Comparison of ENCODE assay signal across 20 cellular contexts in genomic region chr3:114110439-114110838, GRCh38.
"Had no signal": no experiment of that assay in that cellular context is flagged by ENCODE, and none has a peak within 500 bp of the region (broad histone marks: within the 10 kb centered on the region; RNA-seq: fewer than 3 reads in every experiment).

No MANE protein-coding gene starts in this region.

- H3K4me1 ChIP-seq: right lobe of liver had no signal

- H3K27ac ChIP-seq: cardiac muscle cell, ovary, right lobe of liver, stomach had no signal

- H3K27me3 ChIP-seq: cardiac muscle cell, left lung, ovary, right lobe of liver, stomach had no signal

- H3K27ac Mint-ChIP-seq: activated B cell treated with CpG ODN at 0.5 μM for 24 hours; activated CD4-positive, alpha-beta memory T cell treated with anti-CD3 and anti-CD28 coated beads for 36 hours; activated CD8-positive, alpha-beta memory T cell treated with anti-CD3 and anti-CD28 coated beads, Interleukin-2, amount 10 ng/mL, durations not matched to agents 7 days and 5 days; activated naive CD8-positive, alpha-beta T cell; nephron progenitor cell; stimulated activated effector memory CD8-positive, alpha-beta T cell treated with anti-CD3 and anti-CD28 coated beads, Interleukin-12 subunit alpha, Interleukin-12 subunit beta, amount 100 ng/mL, for 72 hours; type B pancreatic cell had no signal

- H3K4me3 ChIP-seq: cardiac muscle cell, left lung, ovary, right lobe of liver, stomach had no signal

- H3K9me3 Mint-ChIP-seq: activated B cell treated with CpG ODN at 0.5 μM for 24 hours; activated CD4-positive, alpha-beta memory T cell treated with anti-CD3 and anti-CD28 coated beads for 36 hours; nephron progenitor cell; stimulated activated effector memory CD8-positive, alpha-beta T cell treated with anti-CD3 and anti-CD28 coated beads, Interleukin-12 subunit alpha, Interleukin-12 subunit beta, amount 100 ng/mL, for 72 hours; type B pancreatic cell had no signal

- H3K9me3 ChIP-seq: left lung, ovary, right lobe of liver, stomach had no signal

- H3K4me3 Mint-ChIP-seq: activated B cell treated with CpG ODN at 0.5 μM for 24 hours; activated CD4-positive, alpha-beta memory T cell treated with anti-CD3 and anti-CD28 coated beads for 36 hours; activated CD8-positive, alpha-beta memory T cell treated with anti-CD3 and anti-CD28 coated beads, Interleukin-2, amount 10 ng/mL, durations not matched to agents 7 days and 5 days; activated naive CD8-positive, alpha-beta T cell; nephron progenitor cell; stimulated activated effector memory CD8-positive, alpha-beta T cell treated with anti-CD3 and anti-CD28 coated beads, Interleukin-12 subunit alpha, Interleukin-12 subunit beta, amount 100 ng/mL, for 72 hours; type B pancreatic cell had no signal

- ATAC-seq: activated CD8-positive, alpha-beta memory T cell treated with anti-CD3 and anti-CD28 coated beads, Interleukin-2, amount 10 ng/mL, durations not matched to agents 7 days and 5 days; stimulated activated effector memory CD8-positive, alpha-beta T cell treated with anti-CD3 and anti-CD28 coated beads, Interleukin-12 subunit alpha, Interleukin-12 subunit beta, amount 100 ng/mL, for 72 hours had no signal

- H3K4me1 Mint-ChIP-seq: activated B cell treated with CpG ODN at 0.5 μM for 24 hours; activated CD8-positive, alpha-beta memory T cell treated with anti-CD3 and anti-CD28 coated beads, Interleukin-2, amount 10 ng/mL, durations not matched to agents 7 days and 5 days; nephron progenitor cell; stimulated activated effector memory CD8-positive, alpha-beta T cell treated with anti-CD3 and anti-CD28 coated beads, Interleukin-12 subunit alpha, Interleukin-12 subunit beta, amount 100 ng/mL, for 72 hours had no signal

- H3K36me3 ChIP-seq: cardiac muscle cell, left lung, ovary, right lobe of liver, stomach had no signal

- H3K27me3 Mint-ChIP-seq: activated naive CD8-positive, alpha-beta T cell; type B pancreatic cell had no signal

- DNase-seq: activated B cell treated with CpG ODN at 0.5 μM for 24 hours; activated CD4-positive, alpha-beta memory T cell treated with anti-CD3 and anti-CD28 coated beads for 36 hours; activated CD4-positive, alpha-beta T cell treated with anti-CD3 and anti-CD28 coated beads for 4 hours; activated CD8-positive, alpha-beta memory T cell treated with anti-CD3 and anti-CD28 coated beads, Interleukin-2, amount 10 ng/mL, durations not matched to agents 7 days and 5 days; erythroblast; foreskin melanocyte; glutamatergic neuron; hypothalamus; left lung; nephron progenitor cell; ovary; right lobe of liver; small intestine; stimulated activated CD4-positive, alpha-beta T cell treated with anti-CD3 and anti-CD28 coated beads, Interleukin-4, amount 100 ng/mL, for 24 hours; stomach; T-helper 2 cell had no signal

- H3K36me3 Mint-ChIP-seq: activated CD4-positive, alpha-beta memory T cell treated with anti-CD3 and anti-CD28 coated beads for 36 hours; activated CD8-positive, alpha-beta memory T cell treated with anti-CD3 and anti-CD28 coated beads, Interleukin-2, amount 10 ng/mL, durations not matched to agents 7 days and 5 days; activated naive CD8-positive, alpha-beta T cell; stimulated activated effector memory CD8-positive, alpha-beta T cell treated with anti-CD3 and anti-CD28 coated beads, Interleukin-12 subunit alpha, Interleukin-12 subunit beta, amount 100 ng/mL, for 72 hours; type B pancreatic cell had no signal
